8 cellular contexts compared by ENCODE assay signal in the genomic region with DNA sequence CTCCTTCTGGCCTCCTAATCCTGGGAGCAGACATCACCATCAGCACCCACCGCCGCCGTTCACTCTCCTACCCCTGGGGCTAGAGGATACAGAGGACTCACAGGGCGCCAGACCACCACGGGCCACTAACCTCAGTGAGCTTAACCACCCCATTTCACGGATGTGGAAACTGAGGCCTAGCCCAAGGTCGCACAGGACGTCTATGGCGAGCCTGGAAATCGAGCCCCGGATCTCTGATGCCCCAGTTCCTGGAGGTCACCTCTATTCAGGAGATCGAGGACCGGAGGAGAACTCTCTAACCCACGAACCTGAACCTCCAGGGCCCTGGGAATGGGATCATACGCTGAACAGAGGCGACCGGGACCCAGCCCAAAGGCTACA. TPM values are rescaled to one million over a fixed set of nuclear protein-coding genes. Genes with fewer than 3 reads are reported as not detected.
DNase-seq lines count a peak whose midpoint lies in the region; ATAC-seq lines count a peak whose summit lies in the region.

No MANE protein-coding gene starts in this region.

- H3K4me1 ChIP-seq in iPS-15b (ENCODE audit: control insufficient read depth, insufficient read depth, low read length), result peaks cover 8% of the 10 kb centered on the region

- intact Hi-C loops in activated T-helper 2 cell treated with anti-CD3 and anti-CD28 coated beads, Interferon-gamma antibody, Interleukin-2, Interleukin-4, amounts not matched to agents 10 μg/mL and 5 μg/mL and 100 μg/mL, durations not matched to agents 14 hours and 24 hours and 36 hours (cut with micrococcal nuclease), result loop anchor here (1.0 to 10.0 kb wide), 9 partner anchors 15 to 1045 kb away; a partner anchor contains a TSS

- no peaks in the 10 kb centered on the region for H3K27me3 Mint-ChIP-seq in activated T-helper 2 cell treated with anti-CD3 and anti-CD28 coated beads, Interferon-gamma antibody, Interleukin-2, Interleukin-4, amounts not matched to agents 10 μg/mL and 5 μg/mL and 100 μg/mL, durations not matched to agents 14 hours and 24 hours and 36 hours (ENCODE audit: low read depth)

- peak overlapping the region; percentile 97 for H3K4me3 ChIP-seq in iPS-15b (ENCODE audit: low read depth, low read length)

- DNase-seq in activated effector memory CD4-positive, alpha-beta T cell treated with anti-CD3 and anti-CD28 coated beads, Interleukin-2, amount 50 U/mL, for 16 hours, result peak; percentile 67
- DNase-seq in activated effector memory CD4-positive, alpha-beta T cell treated with Interleukin-2 at 50 U/mL for 16 hours, result no peak
- no peak for DNase-seq in activated T-helper 2 cell treated with anti-CD3 and anti-CD28 coated beads, Interferon-gamma antibody, Interleukin-2, Interleukin-4, amounts not matched to agents 10 μg/mL and 5 μg/mL and 100 μg/mL, durations not matched to agents 14 hours and 24 hours and 36 hours (ENCODE audit: low spot score)
- peak; percentile 20 for DNase-seq in stimulated activated naive CD8-positive, alpha-beta T cell treated with anti-CD3 and anti-CD28 coated beads, Interleukin-15, Interleukin-2, amounts not matched to agents 100 U/mL and 50 U/mL, for 24 hours
- DNase-seq in DMS153 (lab: John Stamatoyannopoulos, UW) (no peak), AML-193 (lab: John Stamatoyannopoulos, UW) (no peak), NCI-H526 treated with DMSO at 0.1 percent for 48 hours (lab: John Stamatoyannopoulos, UW) (no peak)

- no peak for ATAC-seq in stimulated activated naive CD8-positive, alpha-beta T cell treated with anti-CD3 and anti-CD28 coated beads, Interleukin-15, Interleukin-2, amounts not matched to agents 100 U/mL and 50 U/mL, for 24 hours

- H3K27ac Mint-ChIP-seq in activated T-helper 2 cell treated with anti-CD3 and anti-CD28 coated beads, Interferon-gamma antibody, Interleukin-2, Interleukin-4, amounts not matched to agents 10 μg/mL and 5 μg/mL and 100 μg/mL, durations not matched to agents 14 hours and 24 hours and 36 hours, result peak overlapping the region; percentile 93

- no peaks in the 10 kb centered on the region for H3K9me3 ChIP-seq in iPS-15b (ENCODE audit: control insufficient read depth, insufficient read depth, low read length)

- peak overlapping the region; percentile 88 for H3K9ac ChIP-seq in iPS-15b (ENCODE audit: low read depth, low read length)

- H3K4me3 Mint-ChIP-seq in activated T-helper 2 cell treated with anti-CD3 and anti-CD28 coated beads, Interferon-gamma antibody, Interleukin-2, Interleukin-4, amounts not matched to agents 10 μg/mL and 5 μg/mL and 100 μg/mL, durations not matched to agents 14 hours and 24 hours and 36 hours (ENCODE audit: low read depth), result peak overlapping the region; percentile 91

- peaks cover 38% of the 10 kb centered on the region for H3K36me3 Mint-ChIP-seq in activated T-helper 2 cell treated with anti-CD3 and anti-CD28 coated beads, Interferon-gamma antibody, Interleukin-2, Interleukin-4, amounts not matched to agents 10 μg/mL and 5 μg/mL and 100 μg/mL, durations not matched to agents 14 hours and 24 hours and 36 hours (ENCODE audit: low read depth)

- peaks cover 6% of the 10 kb centered on the region for H3K36me3 ChIP-seq in iPS-15b (ENCODE audit: control insufficient read depth, insufficient read depth, low read length)

- H3K9me3 Mint-ChIP-seq in activated T-helper 2 cell treated with anti-CD3 and anti-CD28 coated beads, Interferon-gamma antibody, Interleukin-2, Interleukin-4, amounts not matched to agents 10 μg/mL and 5 μg/mL and 100 μg/mL, durations not matched to agents 14 hours and 24 hours and 36 hours, result no peaks in the 10 kb centered on the region

- H3K27me3 ChIP-seq in iPS-15b (ENCODE audit: control insufficient read depth, insufficient read depth, low read length), result no peaks in the 10 kb centered on the region

- peaks cover 27% of the 10 kb centered on the region for H3K4me1 Mint-ChIP-seq in activated T-helper 2 cell treated with anti-CD3 and anti-CD28 coated beads, Interferon-gamma antibody, Interleukin-2, Interleukin-4, amounts not matched to agents 10 μg/mL and 5 μg/mL and 100 μg/mL, durations not matched to agents 14 hours and 24 hours and 36 hours (ENCODE audit: low read depth)

RNA-seq across cellular contexts. Expression of a gene that starts 0.3 kb away (rescaled TPM):
- 76.9 and 90.0 TPM in 2 replicates for total RNA-seq in activated T-helper 2 cell treated with anti-CD3 and anti-CD28 coated beads, Interferon-gamma antibody, Interleukin-2, Interleukin-4, amounts not matched to agents 10 μg/mL and 5 μg/mL and 100 μg/mL, durations not matched to agents 14 hours and 24 hours and 36 hours

RNA-seq across cellular contexts. Expression of a gene that starts 7.2 kb away (rescaled TPM):
- total RNA-seq in activated T-helper 2 cell treated with anti-CD3 and anti-CD28 coated beads, Interferon-gamma antibody, Interleukin-2, Interleukin-4, amounts not matched to agents 10 μg/mL and 5 μg/mL and 100 μg/mL, durations not matched to agents 14 hours and 24 hours and 36 hours, result not detected in 2 replicates

RNA-seq across cellular contexts. Expression of a gene that starts 14.7 kb away (rescaled TPM):
- total RNA-seq in activated T-helper 2 cell treated with anti-CD3 and anti-CD28 coated beads, Interferon-gamma antibody, Interleukin-2, Interleukin-4, amounts not matched to agents 10 μg/mL and 5 μg/mL and 100 μg/mL, durations not matched to agents 14 hours and 24 hours and 36 hours, result 27.6 and 30.9 TPM in 2 replicates

RNA-seq across cellular contexts. Expression of a gene that starts 37.3 kb away (rescaled TPM):
- total RNA-seq in activated T-helper 2 cell treated with anti-CD3 and anti-CD28 coated beads, Interferon-gamma antibody, Interleukin-2, Interleukin-4, amounts not matched to agents 10 μg/mL and 5 μg/mL and 100 μg/mL, durations not matched to agents 14 hours and 24 hours and 36 hours, result 135 and 137 TPM in 2 replicates

Comparison
In these comparisons a context has a peak if more than half of its experiments do, and no peak if none do; other contexts are left out.
1. DNase-seq: peak in activated effector memory CD4-positive, alpha-beta T cell treated with anti-CD3 and anti-CD28 coated beads, Interleukin-2, amount 50 U/mL, for 16 hours (single experiment) and stimulated activated naive CD8-positive, alpha-beta T cell treated with anti-CD3 and anti-CD28 coated beads, Interleukin-15, Interleukin-2, amounts not matched to agents 100 U/mL and 50 U/mL, for 24 hours (single experiment); none in activated effector memory CD4-positive, alpha-beta T cell treated with Interleukin-2 at 50 U/mL for 16 hours (single experiment), activated T-helper 2 cell treated with anti-CD3 and anti-CD28 coated beads, Interferon-gamma antibody, Interleukin-2, Interleukin-4, amounts not matched to agents 10 μg/mL and 5 μg/mL and 100 μg/mL, durations not matched to agents 14 hours and 24 hours and 36 hours (single experiment), DMS153 (single experiment), AML-193 (0 of 2) and NCI-H526 treated with DMSO at 0.1 percent for 48 hours (single experiment).